In the genomic region with DNA sequence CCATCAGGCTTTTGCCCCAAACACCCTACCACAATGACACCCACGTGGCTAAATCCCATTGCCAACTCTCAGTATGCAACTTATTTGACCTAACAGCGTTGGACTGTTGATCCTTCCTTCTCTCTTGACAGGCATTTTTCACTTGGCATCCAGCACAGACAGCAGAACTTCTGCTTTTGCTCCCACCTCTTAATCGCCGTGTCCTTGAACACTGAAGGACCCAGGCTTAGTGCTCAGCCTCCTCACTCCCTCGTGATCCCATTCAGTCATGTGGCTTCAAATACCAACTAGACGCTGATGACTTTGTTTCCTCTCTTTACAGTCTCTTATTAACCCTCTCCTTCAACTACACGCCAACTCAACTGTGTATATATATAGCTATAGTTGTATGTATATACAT, we compare ENCODE assay signal across 20 cellular contexts. TPM values are rescaled to one million over a fixed set of nuclear protein-coding genes. Genes with fewer than 3 reads are reported as not detected.
"Had no signal": no experiment of that assay in that cellular context is flagged by ENCODE, and none has a peak within 500 bp of the region (broad histone marks: within the 10 kb centered on the region; RNA-seq: fewer than 3 reads in every experiment).

No MANE protein-coding gene starts in this region.

- H3K27me3 Mint-ChIP-seq: activated naive CD8-positive, alpha-beta T cell treated with anti-CD3 and anti-CD28 coated beads, Interleukin-2, amount 10 ng/mL, durations not matched to agents 7 days and 5 days; central memory CD8-positive, alpha-beta T cell; progenitor cell of endocrine pancreas had no signal

- H3K9me3 Mint-ChIP-seq: activated naive CD8-positive, alpha-beta T cell treated with anti-CD3 and anti-CD28 coated beads, Interleukin-2, amount 10 ng/mL, durations not matched to agents 7 days and 5 days; activated T-helper 1 cell treated with anti-CD3 and anti-CD28 coated beads, Interleukin-12 subunit alpha, Interleukin-12 subunit beta, Interleukin-2, Interleukin-4 antibody, amounts not matched to agents 30 ng/mL and 10 ng/mL and 1 ng/mL, durations not matched to agents 14 hours and 24 hours and 36 hours; stimulated activated effector memory CD8-positive, alpha-beta T cell treated with anti-CD3 and anti-CD28 coated beads, Interleukin-12 subunit alpha, Interleukin-12 subunit beta, amount 100 ng/mL, for 72 hours had no signal

- ATAC-seq: activated CD4-positive, CD25-positive, alpha-beta regulatory T cell treated with anti-CD3 and anti-CD28 coated beads, Interleukin-2, amount 50 U/mL, for 24 hours; foreskin keratinocyte; left lobe of liver; right lobe of liver; SK-N-SH treated with all-trans-retinoic acid at 6 μM for 48 hours; stimulated activated effector memory CD8-positive, alpha-beta T cell treated with anti-CD3 and anti-CD28 coated beads, Interleukin-12 subunit alpha, Interleukin-12 subunit beta, amount 100 ng/mL, for 72 hours had no signal

- H3K27ac Mint-ChIP-seq: activated naive CD8-positive, alpha-beta T cell treated with anti-CD3 and anti-CD28 coated beads, Interleukin-2, amount 10 ng/mL, durations not matched to agents 7 days and 5 days; activated T-helper 1 cell treated with anti-CD3 and anti-CD28 coated beads, Interleukin-12 subunit alpha, Interleukin-12 subunit beta, Interleukin-2, Interleukin-4 antibody, amounts not matched to agents 30 ng/mL and 10 ng/mL and 1 ng/mL, durations not matched to agents 14 hours and 24 hours and 36 hours; endodermal cell; neural progenitor cell; progenitor cell of endocrine pancreas; stimulated activated effector memory CD8-positive, alpha-beta T cell treated with anti-CD3 and anti-CD28 coated beads, Interleukin-12 subunit alpha, Interleukin-12 subunit beta, amount 100 ng/mL, for 72 hours had no signal

- H3K4me3 Mint-ChIP-seq: activated naive CD8-positive, alpha-beta T cell treated with anti-CD3 and anti-CD28 coated beads, Interleukin-2, amount 10 ng/mL, durations not matched to agents 7 days and 5 days; activated T-helper 1 cell treated with anti-CD3 and anti-CD28 coated beads, Interleukin-12 subunit alpha, Interleukin-12 subunit beta, Interleukin-2, Interleukin-4 antibody, amounts not matched to agents 30 ng/mL and 10 ng/mL and 1 ng/mL, durations not matched to agents 14 hours and 24 hours and 36 hours; central memory CD8-positive, alpha-beta T cell; endodermal cell; neural progenitor cell; stimulated activated effector memory CD8-positive, alpha-beta T cell treated with anti-CD3 and anti-CD28 coated beads, Interleukin-12 subunit alpha, Interleukin-12 subunit beta, amount 100 ng/mL, for 72 hours had no signal

- DNase-seq: activated naive CD4-positive, alpha-beta T cell treated with Interleukin-2 at 50 U/mL for 16 hours; activated naive CD8-positive, alpha-beta T cell treated with anti-CD3 and anti-CD28 coated beads, Interleukin-2, amount 10 ng/mL, durations not matched to agents 7 days and 5 days; colonic mucosa; endodermal cell; foreskin keratinocyte; glutamatergic neuron; mammary epithelial cell; right lobe of liver; stimulated activated CD4-positive, alpha-beta T cell treated with anti-CD3 and anti-CD28 coated beads, Interleukin-4, amount 100 ng/mL, for 24 hours; T1000 had no signal

RNA-seq across cellular contexts. Expression of a gene that starts 47.0 kb away (rescaled TPM):
- total RNA-seq: activated CD8-positive, alpha-beta memory T cell treated with anti-CD3 and anti-CD28 coated beads for 36 hours; activated T-helper 1 cell treated with anti-CD3 and anti-CD28 coated beads, Interleukin-12 subunit alpha, Interleukin-12 subunit beta, Interleukin-2, Interleukin-4 antibody, amounts not matched to agents 30 ng/mL and 10 ng/mL and 1 ng/mL, durations not matched to agents 14 hours and 24 hours and 36 hours; T-helper 1 cell treated with Interleukin-12 subunit alpha and Interleukin-12 subunit beta and Interleukin-4 antibody, amounts not matched to agents 30 ng/mL and 1 ng/mL, for 36 hours had no signal
